7 cellular contexts compared by ENCODE assay signal in the genomic region with DNA sequence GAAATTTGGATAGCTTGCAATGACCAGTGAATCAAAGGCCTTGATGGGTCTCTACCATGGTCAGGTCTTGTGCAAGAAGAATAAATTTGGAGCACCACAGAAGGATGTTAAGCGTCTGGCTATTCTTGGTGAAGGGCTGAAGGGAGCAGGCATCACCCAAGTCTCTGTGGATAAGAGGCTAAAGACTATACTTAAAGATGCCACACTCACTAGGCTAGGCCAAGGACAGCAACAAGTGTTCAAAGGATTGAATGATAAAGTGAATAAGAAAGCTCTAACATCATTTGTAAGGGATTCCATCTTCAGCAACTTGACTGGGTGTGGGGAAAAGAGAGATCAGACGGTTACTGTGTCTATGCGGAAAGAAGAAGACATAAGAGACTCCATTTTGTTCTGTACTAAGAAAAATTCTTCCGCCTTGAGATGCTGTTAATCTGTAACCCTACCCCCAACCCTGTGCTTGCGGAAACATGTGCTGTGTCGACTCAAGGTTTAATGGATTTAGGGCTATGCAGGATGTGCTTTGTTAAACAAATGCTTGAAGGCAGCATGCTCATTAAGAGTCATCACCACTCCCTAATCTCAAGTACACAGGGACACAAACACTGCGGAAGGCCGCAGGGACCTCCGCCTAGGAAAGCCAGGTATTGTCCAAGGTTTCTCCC. TPM values are rescaled to one million over a fixed set of nuclear protein-coding genes. Genes with fewer than 3 reads are reported as not detected.
"Had no signal": no experiment of that assay in that cellular context is flagged by ENCODE, and none has a peak within 500 bp of the region (broad histone marks: within the 10 kb centered on the region; RNA-seq: fewer than 3 reads in every experiment).

No MANE protein-coding gene starts in this region.

RNA-seq across cellular contexts. Expression of gene AICDA, which starts 22.8 kb away (rescaled TPM):
- total RNA-seq: activated CD4-positive, alpha-beta T cell treated with anti-CD3 and anti-CD28 coated beads, Interleukin-2, amount 10 ng/mL, durations not matched to agents 24 days and 14 days; activated CD8-positive, alpha-beta memory T cell treated with anti-CD3 and anti-CD28 coated beads, Interleukin-2, amount 10 ng/mL, durations not matched to agents 7 days and 5 days; activated T-helper 1 cell treated with anti-CD3 and anti-CD28 coated beads, Interleukin-12 subunit alpha, Interleukin-12 subunit beta, Interleukin-2, Interleukin-4 antibody, amounts not matched to agents 30 ng/mL and 10 ng/mL and 1 ng/mL, durations not matched to agents 14 hours and 24 hours and 36 hours; MCF 10A; NCI-H460; PC-9 had no signal

RNA-seq across cellular contexts. Expression of gene MFAP5, which starts 27.2 kb away (rescaled TPM):
- total RNA-seq: activated CD4-positive, alpha-beta T cell treated with anti-CD3 and anti-CD28 coated beads, Interleukin-2, amount 10 ng/mL, durations not matched to agents 24 days and 14 days; activated CD8-positive, alpha-beta memory T cell treated with anti-CD3 and anti-CD28 coated beads, Interleukin-2, amount 10 ng/mL, durations not matched to agents 7 days and 5 days; activated T-helper 1 cell treated with anti-CD3 and anti-CD28 coated beads, Interleukin-12 subunit alpha, Interleukin-12 subunit beta, Interleukin-2, Interleukin-4 antibody, amounts not matched to agents 30 ng/mL and 10 ng/mL and 1 ng/mL, durations not matched to agents 14 hours and 24 hours and 36 hours; NCI-H460; SK-MEL-5 had no signal
